ENCODE assay signal across 21 cellular contexts in genomic region chr9:4096121-4096520, GRCh38.
"Had no signal": no experiment of that assay in that cellular context is flagged by ENCODE, and none has a peak within 500 bp of the region (broad histone marks: within the 10 kb centered on the region; RNA-seq: fewer than 3 reads in every experiment).

No MANE protein-coding gene starts in this region.

- H3K27me3 ChIP-seq: adrenal gland, body of pancreas, gastroesophageal sphincter, heart right ventricle, suprapubic skin had no signal

- H3K4me3 Mint-ChIP-seq: activated CD4-positive, alpha-beta T cell treated with anti-CD3 and anti-CD28 coated beads, Interleukin-2, amount 10 ng/mL, durations not matched to agents 7 days and 5 days; endodermal cell; memory B cell; naive thymus-derived CD8-positive, alpha-beta T cell; stimulated activated naive CD8-positive, alpha-beta T cell treated with anti-CD3 and anti-CD28 coated beads, Interleukin-15, Interleukin-2, amounts not matched to agents 100 ng/mL and 50 ng/mL, for 24 hours had no signal

- H3K4me3 ChIP-seq: adrenal gland, body of pancreas, dorsolateral prefrontal cortex, gastroesophageal sphincter, heart right ventricle, SK-N-MC, suprapubic skin had no signal

- ATAC-seq: body of pancreas; gastroesophageal sphincter; heart right ventricle; naive thymus-derived CD8-positive, alpha-beta T cell had no signal

- H3K9me3 Mint-ChIP-seq: activated CD4-positive, alpha-beta T cell treated with anti-CD3 and anti-CD28 coated beads, Interleukin-2, amount 10 ng/mL, durations not matched to agents 7 days and 5 days; endodermal cell; memory B cell; naive thymus-derived CD8-positive, alpha-beta T cell; stimulated activated naive CD8-positive, alpha-beta T cell treated with anti-CD3 and anti-CD28 coated beads, Interleukin-15, Interleukin-2, amounts not matched to agents 100 ng/mL and 50 ng/mL, for 24 hours had no signal

- H3K36me3 ChIP-seq: adrenal gland, gastroesophageal sphincter, heart right ventricle, suprapubic skin had no signal

- H3K27ac Mint-ChIP-seq: activated CD4-positive, alpha-beta T cell treated with anti-CD3 and anti-CD28 coated beads, Interleukin-2, amount 10 ng/mL, durations not matched to agents 7 days and 5 days; endodermal cell; memory B cell; naive thymus-derived CD8-positive, alpha-beta T cell; stimulated activated naive CD8-positive, alpha-beta T cell treated with anti-CD3 and anti-CD28 coated beads, Interleukin-15, Interleukin-2, amounts not matched to agents 100 ng/mL and 50 ng/mL, for 24 hours had no signal

- H3K9me3 ChIP-seq: adrenal gland, body of pancreas, gastroesophageal sphincter, heart right ventricle, suprapubic skin had no signal

- H3K27me3 Mint-ChIP-seq: stimulated activated naive CD8-positive, alpha-beta T cell treated with anti-CD3 and anti-CD28 coated beads, Interleukin-15, Interleukin-2, amounts not matched to agents 100 ng/mL and 50 ng/mL, for 24 hours had no signal

- H3K36me3 Mint-ChIP-seq: memory B cell; naive thymus-derived CD8-positive, alpha-beta T cell had no signal

- DNase-seq: activated CD4-positive, alpha-beta T cell treated with anti-CD3 and anti-CD28 coated beads, Interleukin-2, amount 10 ng/mL, durations not matched to agents 7 days and 5 days; activated CD8-positive, alpha-beta memory T cell treated with anti-CD3 and anti-CD28 coated beads, Interleukin-2, amount 50 U/mL, for 48 hours; activated effector memory CD4-positive, alpha-beta T cell treated with Interleukin-2 at 50 U/mL for 16 hours; activated naive CD4-positive, alpha-beta T cell treated with anti-CD3 and anti-CD28 coated beads, Interleukin-2, amount 50 U/mL, for 16 hours; activated T-cell treated with anti-CD3 and anti-CD28 coated beads, Interleukin-2, amount 50 U/mL, for 48 hours; adrenal gland; body of pancreas; caudate nucleus; dorsolateral prefrontal cortex; endodermal cell; heart right ventricle; naive thymus-derived CD8-positive, alpha-beta T cell; stimulated activated CD4-positive, alpha-beta T cell treated with anti-CD3 and anti-CD28 coated beads, Interleukin-2, amount 100 ng/mL, for 24 hours; T-helper 1 cell; T-helper 9 cell; trophoblast cell had no signal

- H3K27ac ChIP-seq: adrenal gland, SK-N-MC, suprapubic skin had no signal

- H3K4me1 Mint-ChIP-seq: activated CD4-positive, alpha-beta T cell treated with anti-CD3 and anti-CD28 coated beads, Interleukin-2, amount 10 ng/mL, durations not matched to agents 7 days and 5 days; endodermal cell; naive thymus-derived CD8-positive, alpha-beta T cell had no signal

- H3K4me1 ChIP-seq: suprapubic skin had no signal
